Comparison of ENCODE assay signal across 18 cellular contexts in genomic region chr6:105015482-105015881, GRCh38. TPM values are rescaled to one million over a fixed set of nuclear protein-coding genes. Genes with fewer than 3 reads are reported as not detected.
DNase-seq lines count a peak whose midpoint lies in the region; ATAC-seq and TF ChIP-seq lines count a peak whose summit lies in the region.
"Had no signal": no experiment of that assay in that cellular context is flagged by ENCODE, and none has a peak within 500 bp of the region (broad histone marks: within the 10 kb centered on the region; RNA-seq: fewer than 3 reads in every experiment).

No MANE protein-coding gene starts in this region.

- no peak for ATAC-seq in HG03095 (IDR thresholded peaks at IDR 0.05; ENCODE audit: unreplicated experiment)
- ATAC-seq: effector memory CD8-positive, alpha-beta T cell had no signal

- intact Hi-C loops in spleen (cut with DNase I; ENCODE audit: low total_unique reads) = no loop called here

- H3K27me3 ChIP-seq in spleen (replicated peaks in 1 of 7) = peaks cover 0 to 4% (median 0%) of the 10 kb centered on the region in 7 donors
- H3K27me3 ChIP-seq: BLaER1 treated with 17β-estradiol and CSF1 and Interleukin-3, amounts not matched to agents 10 nM and 100 nM; upper lobe of left lung had no signal

- H3K4me3 ChIP-seq in AG04449 (ENCODE audit: low read depth, low read length) = no peak overlapping the region
- H3K4me3 ChIP-seq in spleen = no peak overlapping the region
- H3K4me3 ChIP-seq: BLaER1 treated with 17β-estradiol and CSF1 and Interleukin-3, amounts not matched to agents 10 nM and 100 nM; upper lobe of left lung had no signal

- H3K27ac Mint-ChIP-seq in chondrocyte (ENCODE audit: unreplicated experiment) (peak overlapping the region; percentile 49), mesothelial cell of epicardium (peak overlapping the region; percentile 92)
- H3K27ac Mint-ChIP-seq: effector memory CD8-positive, alpha-beta T cell had no signal

- no peaks in the 10 kb centered on the region for H3K9me3 Mint-ChIP-seq in chondrocyte (ENCODE audit: low read depth)
- H3K9me3 Mint-ChIP-seq in mesothelial cell of epicardium = no peaks in the 10 kb centered on the region
- H3K9me3 Mint-ChIP-seq: effector memory CD8-positive, alpha-beta T cell had no signal

- CTCF ChIA-PET in AG04449 (lab: Yijun Ruan, JAX) = interaction anchor here (1.4 kb wide), 1 partner anchor 72 kb away, joined by 3 read pairs; no protein-coding TSS in a partner anchor

- H3K4me3 Mint-ChIP-seq in chondrocyte (ENCODE audit: unreplicated experiment) (no peak overlapping the region), mesothelial cell of epicardium (peak overlapping the region; percentile 1)
- H3K4me3 Mint-ChIP-seq: effector memory CD8-positive, alpha-beta T cell had no signal

- POLR2A ChIA-PET in AG04449 (lab: Yijun Ruan, JAX) = no interaction called here

- TF ChIP-seq CTCF in AG04449 (IDR thresholded peaks at IDR 0.05; ENCODE audit: insufficient read depth, low read length, missing control alignments) (no peak), chondrocyte (IDR thresholded peaks at IDR 0.05) (no peak), mesothelial cell of epicardium (IDR thresholded peaks at IDR 0.05; ENCODE audit: unreplicated experiment) (no peak), spleen (IDR thresholded peaks at IDR 0.05 in 8 of 11, conservative IDR thresholded peaks at IDR 0.05 in 3 of 11) (no peak)

- peak; percentile 45 for DNase-seq in AG04449 (ENCODE audit: low read depth, low spot score)
- DNase-seq in HT1080 (ENCODE audit: low read depth) = peak; percentile 17
- no peak for DNase-seq in chondrocyte (ENCODE audit: low spot score)
- no peak for DNase-seq in mesothelial cell of epicardium (ENCODE audit: low spot score in 2 of 2, unreplicated experiment in 2 of 2)
- no peak for DNase-seq in substantia nigra (lab: John Stamatoyannopoulos, UW)
- no peak for DNase-seq in spleen
- no peak for DNase-seq in activated CD4-positive, CD25-positive, alpha-beta regulatory T cell treated with anti-CD3 and anti-CD28 coated beads, Interleukin-2, amount 50 U/mL, for 72 hours
- DNase-seq: activated T-cell treated with anti-CD3 and anti-CD28 coated beads, Interleukin-2, amount 50 U/mL, for 1 hour; anterior cingulate cortex; effector memory CD8-positive, alpha-beta T cell; head of caudate nucleus; stimulated activated CD4-positive, alpha-beta T cell treated with anti-CD3 and anti-CD28 coated beads, Interleukin-15, amount 100 ng/mL, for 24 hours; upper lobe of left lung had no signal

- H3K4me1 ChIP-seq in spleen = no peaks in the 10 kb centered on the region
- H3K4me1 ChIP-seq: BLaER1 treated with 17β-estradiol and CSF1 and Interleukin-3, amounts not matched to agents 10 nM and 100 nM; upper lobe of left lung had no signal

- H3K36me3 Mint-ChIP-seq in chondrocyte (ENCODE audit: low read depth) = no peaks in the 10 kb centered on the region
- peaks cover 3% of the 10 kb centered on the region for H3K36me3 Mint-ChIP-seq in mesothelial cell of epicardium

- H3K27me3 Mint-ChIP-seq in chondrocyte (ENCODE audit: low read depth) = no peaks in the 10 kb centered on the region
- H3K27me3 Mint-ChIP-seq in mesothelial cell of epicardium (ENCODE audit: low read depth) = no peaks in the 10 kb centered on the region

- H3K36me3 ChIP-seq in spleen = no peaks in the 10 kb centered on the region
- H3K36me3 ChIP-seq: BLaER1 treated with 17β-estradiol and CSF1 and Interleukin-3, amounts not matched to agents 10 nM and 100 nM; neutrophil; upper lobe of left lung had no signal

- H3K9me3 ChIP-seq in spleen = no peaks in the 10 kb centered on the region
- H3K9me3 ChIP-seq: BLaER1 treated with 17β-estradiol and CSF1 and Interleukin-3, amounts not matched to agents 10 nM and 100 nM; neutrophil; upper lobe of left lung had no signal

- H3K4me1 Mint-ChIP-seq in chondrocyte (ENCODE audit: low read depth) (peaks cover 16% of the 10 kb centered on the region), mesothelial cell of epicardium (peaks cover 20% of the 10 kb centered on the region)

- WGBS in spleen, 5 donors = 52 to 84% (median 74%) methylated on average over 2 of the region's 2 CpGs

- TF ChIP-seq POLR2A in spleen (IDR thresholded peaks at IDR 0.05) = no peak

- H3K27ac ChIP-seq in substantia nigra (ENCODE audit: low read depth, low read length, poor library complexity, severe bottlenecking) (no peak overlapping the region), spleen (no peak overlapping the region)
- H3K27ac ChIP-seq: BLaER1 treated with 17β-estradiol and CSF1 and Interleukin-3, amounts not matched to agents 10 nM and 100 nM; neutrophil; upper lobe of left lung had no signal

RNA-seq across cellular contexts. Expression of gene LIN28B, which starts 58.6 kb away (rescaled TPM):
- total RNA-seq in HT1080 (2014; rRNA removed; shearing (Covaris generic)) = 2.3 and 2.5 TPM in 2 replicates
- polyA plus RNA-seq in HT1080 (2015; cell fraction: cytosol; rRNA removed) = 1.5 and 1.7 TPM in 2 replicates
- 1.8 and 2.2 TPM in 2 replicates for polyA plus RNA-seq in HT1080 (2015; cell fraction: nucleus; rRNA removed)
- total RNA-seq in chondrocyte (0.08 to 0.10 TPM in 2 of 3 replicates, not detected in the other), mesothelial cell of epicardium (18.1 to 19.7 TPM (median 19.3 TPM) in 3 replicates), spleen (not detected)
- not detected for polyA plus RNA-seq in spleen
- total RNA-seq: H4, lower leg skin had no signal

Comparison
In these comparisons a context has a peak if more than half of its experiments do, and no peak if none do; other contexts are left out.
1. DNase-seq: peak in AG04449 (single experiment) and HT1080 (single experiment); none in chondrocyte (single experiment), mesothelial cell of epicardium (0 of 2), substantia nigra (0 of 49), spleen (single experiment) and activated CD4-positive, CD25-positive, alpha-beta regulatory T cell treated with anti-CD3 and anti-CD28 coated beads, Interleukin-2, amount 50 U/mL, for 72 hours (single experiment).